Comparison of ENCODE assay signal across 8 cellular contexts in genomic region chr6:2990179-2990931, GRCh38. TPM values are rescaled to one million over a fixed set of nuclear protein-coding genes. Genes with fewer than 3 reads are reported as not detected.
A peak's percentile ranks its signal among the peaks of the same experiment; 100 is the strongest.
DNase-seq lines count a peak whose midpoint lies in the region; ATAC-seq and TF ChIP-seq lines count a peak whose summit lies in the region.

No MANE protein-coding gene starts in this region.

- no peaks in the 10 kb centered on the region; the same call in 1 of the 2 replicates for H3K36me3 ChIP-seq in SJSA1

- peak overlapping the region; percentile 99 for H3K27ac ChIP-seq in SJSA1

- H3K27me3 Mint-ChIP-seq in dendritic cell treated with granulocyte-macrophage colony-stimulating factor and Interleukin-4, amounts not matched to agents 40 ng/mL and 50 ng/mL, for 4 days: no peaks in the 10 kb centered on the region

- peak; percentile 57 for DNase-seq in A172 (ENCODE audit: low spot score)
- DNase-seq in GM12864 (ENCODE audit: low read depth): no peak
- DNase-seq in SJSA1 (ENCODE audit: low read depth in 1 of 2, low spot score in 2 of 2): peak in 1 of 2 experiments; percentile 53
- peak; percentile 49 for DNase-seq in ureter (ENCODE audit: low spot score)
- DNase-seq in GM03348 (ENCODE audit: low spot score): no peak

- no peaks in the 10 kb centered on the region for H3K9me3 Mint-ChIP-seq in dendritic cell treated with granulocyte-macrophage colony-stimulating factor and Interleukin-4, amounts not matched to agents 40 ng/mL and 50 ng/mL, for 4 days

- peak overlapping the region; percentile 89 for H3K27ac Mint-ChIP-seq in dendritic cell treated with granulocyte-macrophage colony-stimulating factor and Interleukin-4, amounts not matched to agents 40 ng/mL and 50 ng/mL, for 4 days

- peaks cover 26% of the 10 kb centered on the region for H3K36me3 Mint-ChIP-seq in dendritic cell treated with granulocyte-macrophage colony-stimulating factor and Interleukin-4, amounts not matched to agents 40 ng/mL and 50 ng/mL, for 4 days (ENCODE audit: low read depth)

- ATAC-seq in GM21825 (IDR thresholded peaks at IDR 0.05; ENCODE audit: unreplicated experiment): no peak

- intact Hi-C loops in dendritic cell treated with granulocyte-macrophage colony-stimulating factor and Interleukin-4, amounts not matched to agents 40 ng/mL and 50 ng/mL, for 4 days (cut with micrococcal nuclease): loop anchor here (10.0 kb wide), 1 partner anchor 264 kb away; the partner anchor contains the start of gene PSMG4

- H3K4me1 ChIP-seq in SJSA1 (replicated peaks): peaks cover 20% of the 10 kb centered on the region
- H3K4me1 ChIP-seq in mononuclear cell (ENCODE audit: insufficient read depth, low read length): peaks cover 26% of the 10 kb centered on the region

- H3K4me1 Mint-ChIP-seq in dendritic cell treated with granulocyte-macrophage colony-stimulating factor and Interleukin-4, amounts not matched to agents 40 ng/mL and 50 ng/mL, for 4 days (ENCODE audit: low read depth): peaks cover 26% of the 10 kb centered on the region

- H3K4me3 ChIP-seq in GM12864 (ENCODE audit: low read depth, low read length): peak overlapping the region; percentile 77
- peak overlapping the region; percentile 54 for H3K4me3 ChIP-seq in SJSA1
- peak overlapping the region; percentile 93 for H3K4me3 ChIP-seq in mononuclear cell (ENCODE audit: low read length)

- H3K9me3 ChIP-seq in SJSA1 (replicated peaks) (no peaks in the 10 kb centered on the region), mononuclear cell (ENCODE audit: low read depth, low read length) (no peaks in the 10 kb centered on the region)

- H3K4me3 Mint-ChIP-seq in dendritic cell treated with granulocyte-macrophage colony-stimulating factor and Interleukin-4, amounts not matched to agents 40 ng/mL and 50 ng/mL, for 4 days: peak overlapping the region; percentile 88

- TF ChIP-seq CTCF in GM12864 (IDR thresholded peaks at IDR 0.05; ENCODE audit: low read depth, low read length, missing control alignments): no peak

- H3K27me3 ChIP-seq in SJSA1 (replicated peaks) (no peaks in the 10 kb centered on the region), mononuclear cell (ENCODE audit: insufficient read depth, low read length) (no peaks in the 10 kb centered on the region)

RNA-seq across cellular contexts. Expression of gene NQO2, which starts 9.3 kb away (rescaled TPM):
- 61.6 and 74.5 TPM in 2 replicates for total RNA-seq in A172 (2014; rRNA removed; shearing (Covaris generic))
- 44.9 and 47.1 TPM in 2 replicates for total RNA-seq in SJSA1 (2014; rRNA removed; shearing (Covaris generic))
- total RNA-seq in mononuclear cell (14.5 TPM), ureter (27.0 TPM)

RNA-seq across cellular contexts. Expression of gene SERPINB6, which starts 19.0 kb away (rescaled TPM):
- total RNA-seq in A172 (2014; rRNA removed; shearing (Covaris generic)): 121 and 141 TPM in 2 replicates
- 130 and 144 TPM in 2 replicates for total RNA-seq in SJSA1 (2014; rRNA removed; shearing (Covaris generic))
- total RNA-seq in mononuclear cell (58.4 TPM), ureter (121 TPM)

Comparison
In these comparisons a context has a peak if more than half of its experiments do, and no peak if none do; other contexts are left out.
1. DNase-seq: peak in A172 (single experiment) and ureter (single experiment); none in GM12864 (single experiment) and GM03348 (single experiment).
2. Peak in every context shown above with its lines, with median percentiles within 50 percentile points of each other: H3K4me3 ChIP-seq.